ENCODE assay signal across 8 cellular contexts in genomic region chr6:10720229-10720959, GRCh38. TPM values are rescaled to one million over a fixed set of nuclear protein-coding genes. Genes with fewer than 3 reads are reported as not detected.
DNase-seq lines count a peak whose midpoint lies in the region; ATAC-seq and TF ChIP-seq lines count a peak whose summit lies in the region.

No MANE protein-coding gene starts in this region.

- no peaks in the 10 kb centered on the region for H3K27me3 ChIP-seq in lung (ENCODE audit: control insufficient read depth, insufficient read depth)

- peaks cover 4 to 8% of the 10 kb centered on the region in 2 donors for H3K4me1 ChIP-seq in lung (ENCODE audit: control insufficient read depth in 2 of 2, insufficient read depth in 2 of 2, low read length in 2 of 2)

- no peaks in the 10 kb centered on the region for H3K9me3 ChIP-seq in lung (ENCODE audit: control insufficient read depth in 2 of 2, insufficient read depth in 1 of 2, low read length in 1 of 2)

- H3K36me3 ChIP-seq in lung (ENCODE audit: control insufficient read depth in 2 of 2, insufficient read depth in 2 of 2, low read length in 2 of 2): peaks cover 0 to 4% of the 10 kb centered on the region in 2 donors

- H3K27ac ChIP-seq in VCaP: peak overlapping the region; percentile 59
- H3K27ac ChIP-seq in lung (ENCODE audit: low read depth in 1 of 2, low read length in 1 of 2): peak overlapping the region; percentile 89 to 91

- DNase-seq in AML-193 (lab: John Stamatoyannopoulos, UW) (peak; percentile 29 to 53), cardiac fibroblast (ENCODE audit: low read depth in 2 of 2) (peak; percentile 31 to 32), lung (ENCODE audit: low spot score) (peak; percentile 60), occipital lobe (lab: John Stamatoyannopoulos, UW) (no peak)
- peak; percentile 33 to 67 (median 50) for DNase-seq in stimulated activated naive CD4-positive, alpha-beta T cell (lab: John Stamatoyannopoulos, UW)

- 23 to 35% methylated on average over 52 of the region's 52 CpGs for WGBS in lung, 2 donors

- H3K4me3 ChIP-seq in cardiac fibroblast (replicated peaks in 1 of 2; ENCODE audit: low read depth in 2 of 2, low read length in 2 of 2) (peak overlapping the region; percentile 58 to 63), lung (peak overlapping the region; percentile 64)

- TF ChIP-seq CTCF in VCaP (conservative IDR thresholded peaks at IDR 0.05) (no peak), cardiac fibroblast (IDR thresholded peaks at IDR 0.05; ENCODE audit: low read depth, low read length) (no peak), lung (IDR thresholded peaks at IDR 0.05; ENCODE audit: control extremely low read depth, extremely low read depth) (no peak)

- ATAC-seq in HG02852 (IDR thresholded peaks at IDR 0.05; ENCODE audit: unreplicated experiment) (peak; percentile 34), lung (ENCODE audit: insufficient read depth, low FRiP score) (no peak), HG03139 (IDR thresholded peaks at IDR 0.05; ENCODE audit: unreplicated experiment) (no peak)

RNA-seq across cellular contexts. Expression of gene TMEM14C, which starts 2.5 kb away (rescaled TPM):
- total RNA-seq in lung (10 to 100 TPM; 52.8 to 78.7 TPM), occipital lobe (34.2 TPM)
- 100 to 1,000 TPM in 1 of 2 donors, 10 to 100 TPM in 1; 77.9 to 173 TPM for polyA plus RNA-seq in lung

RNA-seq across cellular contexts. Expression of gene PAK1IP1, which starts 25.6 kb away (rescaled TPM):
- total RNA-seq in lung (10 to 100 TPM in 1 of 2 donors, 1 to 10 TPM in 1; 6.1 to 10.7 TPM), occipital lobe (22.1 TPM)
- 10 to 100 TPM; 11.3 to 16.9 TPM for polyA plus RNA-seq in lung

RNA-seq across cellular contexts. Expression of gene C6orf52, which starts 26.0 kb away (rescaled TPM):
- total RNA-seq in lung (1 to 10 TPM; 1.3 to 3.5 TPM), occipital lobe (1.7 TPM)
- 1 to 10 TPM; 1.3 to 2.5 TPM for polyA plus RNA-seq in lung

RNA-seq across cellular contexts. Expression of gene TMEM14B, which starts 27.2 kb away (rescaled TPM):
- 10 to 100 TPM; 47.2 to 77.6 TPM for total RNA-seq in lung
- polyA plus RNA-seq in lung: 100 to 1,000 TPM in 1 of 2 donors, 10 to 100 TPM in 1; 45.6 to 112 TPM
- 48.8 TPM for total RNA-seq in occipital lobe
